8 cellular contexts compared by ENCODE assay signal in genomic region chr12:107320031-107320928, GRCh38.
DNase-seq lines count a peak whose midpoint lies in the region; ATAC-seq and TF ChIP-seq lines count a peak whose summit lies in the region.

No MANE protein-coding gene starts in this region.

- DNase-seq in ACHN (peak; percentile 47), dorsolateral prefrontal cortex (peak in 2 of 10 donors; percentile 10 to 50), mucosa of descending colon (peak; percentile 45 to 73 (median 63)), midbrain (lab: John Stamatoyannopoulos, UW) (no peak)
- DNase-seq in activated CD4-positive, alpha-beta T cell treated with anti-CD3 and anti-CD28 coated beads, Interleukin-2, amount 10 ng/mL, durations not matched to agents 7 days and 5 days, result peak; percentile 90
- DNase-seq in stimulated activated CD8-positive, alpha-beta memory T cell treated with anti-CD3 and anti-CD28 coated beads, Interleukin-7, amount 100 ng/mL, for 24 hours (ENCODE audit: low read depth), result peak; percentile 46

- POLR2A ChIA-PET in activated CD4-positive, alpha-beta T cell treated with anti-CD3 and anti-CD28 coated beads, Interleukin-2, amount 10 ng/mL, durations not matched to agents 7 days and 5 days (lab: Charles Lee), result interaction anchor here (0.9 to 1.7 kb wide), 3 partner anchors 11 to 82 kb away, joined by 3 to 16 read pairs (median 3); no protein-coding TSS in a partner anchor

- peaks cover 15% of the 10 kb centered on the region for H3K27me3 Mint-ChIP-seq in activated CD4-positive, alpha-beta T cell treated with anti-CD3 and anti-CD28 coated beads, Interleukin-2, amount 10 ng/mL, durations not matched to agents 7 days and 5 days

- CTCF ChIA-PET in activated CD4-positive, alpha-beta T cell treated with anti-CD3 and anti-CD28 coated beads, Interleukin-2, amount 10 ng/mL, durations not matched to agents 7 days and 5 days (lab: Charles Lee), result interaction anchor here (0.7 to 3.3 kb wide), 14 partner anchors 8 to 227 kb away, joined by 3 to 15 read pairs (median 5); partner anchors contain the start of gene CRY1

- peak overlapping the region; percentile 82 for H3K4me3 Mint-ChIP-seq in activated CD4-positive, alpha-beta T cell treated with anti-CD3 and anti-CD28 coated beads, Interleukin-2, amount 10 ng/mL, durations not matched to agents 7 days and 5 days

- intact Hi-C loops in dorsolateral prefrontal cortex (cut with DNase I) (no loop called here), mucosa of descending colon (cut with DNase I, micrococcal nuclease) (no loop called here)

- H3K4me1 ChIP-seq in mucosa of descending colon (ENCODE audit: low read depth), result peaks cover 20% of the 10 kb centered on the region

- ATAC-seq in mucosa of descending colon (peak; percentile 13), GM21360 (IDR thresholded peaks at IDR 0.05; ENCODE audit: unreplicated experiment) (no peak)

- H3K9me3 Mint-ChIP-seq in activated CD4-positive, alpha-beta T cell treated with anti-CD3 and anti-CD28 coated beads, Interleukin-2, amount 10 ng/mL, durations not matched to agents 7 days and 5 days, result no peaks in the 10 kb centered on the region

- no peak overlapping the region for H3K27ac ChIP-seq in dorsolateral prefrontal cortex

- peaks cover 5% of the 10 kb centered on the region for H3K36me3 Mint-ChIP-seq in activated CD4-positive, alpha-beta T cell treated with anti-CD3 and anti-CD28 coated beads, Interleukin-2, amount 10 ng/mL, durations not matched to agents 7 days and 5 days (ENCODE audit: low read depth)

- H3K27me3 ChIP-seq in dorsolateral prefrontal cortex, result peaks cover 0 to 87% (median 47%) of the 10 kb centered on the region in 45 donors

- H3K27ac Mint-ChIP-seq in activated CD4-positive, alpha-beta T cell treated with anti-CD3 and anti-CD28 coated beads, Interleukin-2, amount 10 ng/mL, durations not matched to agents 7 days and 5 days, result peak overlapping the region; percentile 94

- TF ChIP-seq CTCF in dorsolateral prefrontal cortex (IDR thresholded peaks at IDR 0.05 in 54 of 56, conservative IDR thresholded peaks at IDR 0.05 in 2 of 56; ENCODE audit: low read depth in 1 of 56, partially characterized antibody in 56 of 56) (no peak), mucosa of descending colon (IDR thresholded peaks at IDR 0.05) (no peak)

- H3K9me3 ChIP-seq in mucosa of descending colon, result no peaks in the 10 kb centered on the region

- no peak for TF ChIP-seq RAD21 in Ishikawa (IDR thresholded peaks at IDR 0.05; ENCODE audit: low read depth)

- H3K4me1 Mint-ChIP-seq in activated CD4-positive, alpha-beta T cell treated with anti-CD3 and anti-CD28 coated beads, Interleukin-2, amount 10 ng/mL, durations not matched to agents 7 days and 5 days, result peaks cover 53% of the 10 kb centered on the region

- no peak for TF ChIP-seq EP300 in Ishikawa (IDR thresholded peaks at IDR 0.05; ENCODE audit: borderline replicate concordance)

- in situ Hi-C loops in ACHN (cut with HindIII; ENCODE audit: low pct_ligation_motif_present, low pct_unique_long_range_greater_than_20kb, low sequenced_read_pairs), result no loop called here

- H3K4me3 ChIP-seq in dorsolateral prefrontal cortex, result peak overlapping the region in 57 of 59 donors; percentile 8 to 70 (median 52)
- H3K4me3 ChIP-seq in mucosa of descending colon, result no peak overlapping the region

- H3K36me3 ChIP-seq in mucosa of descending colon (ENCODE audit: low read depth), result no peaks in the 10 kb centered on the region

TF ChIP-seq in Ishikawa, 13 proteins besides CTCF, POLR2A, EP300 and RAD21:
- TF ChIP-seq REST (IDR thresholded peaks at IDR 0.05; ENCODE audit: low read depth) (peak; percentile 49), CEBPB (IDR thresholded peaks at IDR 0.05) (no peak), TCF12 (IDR thresholded peaks at IDR 0.05; ENCODE audit: low read depth) (no peak), TEAD4 (IDR thresholded peaks at IDR 0.05) (no peak), TAF1 (IDR thresholded peaks at IDR 0.05; ENCODE audit: low read depth) (no peak), FOXM1 (IDR thresholded peaks at IDR 0.05; ENCODE audit: borderline replicate concordance, low read depth) (no peak), NFIC (IDR thresholded peaks at IDR 0.05) (no peak), CREB1 (IDR thresholded peaks at IDR 0.05; ENCODE audit: low read depth) (no peak), YY1 (IDR thresholded peaks at IDR 0.05; ENCODE audit: low read depth) (no peak), ZBTB7A (IDR thresholded peaks at IDR 0.05; ENCODE audit: low read depth) (no peak), EGR1 (IDR thresholded peaks at IDR 0.05) (no peak)
- TF ChIP-seq, protein P1, sequence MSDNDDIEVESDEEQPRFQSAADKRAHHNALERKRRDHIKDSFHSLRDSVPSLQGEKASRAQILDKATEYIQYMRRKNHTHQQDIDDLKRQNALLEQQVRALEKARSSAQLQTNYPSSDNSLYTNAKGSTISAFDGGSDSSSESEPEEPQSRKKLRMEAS (IDR thresholded peaks at IDR 0.05), result peak; percentile 55
- TF ChIP-seq, protein P2, sequence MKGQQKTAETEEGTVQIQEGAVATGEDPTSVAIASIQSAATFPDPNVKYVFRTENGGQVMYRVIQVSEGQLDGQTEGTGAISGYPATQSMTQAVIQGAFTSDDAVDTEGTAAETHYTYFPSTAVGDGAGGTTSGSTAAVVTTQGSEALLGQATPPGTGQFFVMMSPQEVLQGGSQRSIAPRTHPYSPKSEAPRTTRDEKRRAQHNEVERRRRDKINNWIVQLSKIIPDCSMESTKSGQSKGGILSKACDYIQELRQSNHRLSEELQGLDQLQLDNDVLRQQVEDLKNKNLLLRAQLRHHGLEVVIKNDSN (IDR thresholded peaks at IDR 0.05), result no peak
